In genomic region chr22:20703816-20704609, GRCh38 we compare ENCODE assay signal across 8 cellular contexts.
A peak's percentile ranks its signal among the peaks of the same experiment; 100 is the strongest.
DNase-seq lines count a peak whose midpoint lies in the region; ATAC-seq and TF ChIP-seq lines count a peak whose summit lies in the region.
"Not testable (repeated sequence)": the region's sequence is repeated elsewhere in the genome, so short reads cannot be mapped to it uniquely, and the experiment has no call there.

No MANE protein-coding gene starts in this region.

- not testable (repeated sequence) for ATAC-seq in DND-41 (ENCODE audit: insufficient read depth, low read depth)
- ATAC-seq in HG02840 (IDR thresholded peaks at IDR 0.05; ENCODE audit: low FRiP score, unreplicated experiment) (peak; percentile 0), body of pancreas (peak; percentile 3), heart right ventricle (peak in 2 of 8 donors; percentile 0 to 12)
- peak; percentile 8 for ATAC-seq in stimulated activated naive CD8-positive, alpha-beta T cell treated with anti-CD3 and anti-CD28 coated beads, Interleukin-15, amount 100 ng/mL, for 72 hours

- H3K4me3 Mint-ChIP-seq in activated CD4-positive, alpha-beta T cell treated with anti-CD3 and anti-CD28 coated beads, Interleukin-2, amount 10 ng/mL, durations not matched to agents 7 days and 5 days: peak overlapping the region; percentile 55
- peak overlapping the region; percentile 74 for H3K4me3 Mint-ChIP-seq in neural progenitor cell
- peak overlapping the region; percentile 53 to 76 for H3K4me3 Mint-ChIP-seq in stimulated activated naive CD8-positive, alpha-beta T cell treated with anti-CD3 and anti-CD28 coated beads, Interleukin-15, amount 100 ng/mL, for 72 hours

- DNase-seq in DND-41: not testable (repeated sequence)
- peak; percentile 40 for DNase-seq in NCI-H69 (lab: John Stamatoyannopoulos, UW)
- DNase-seq in activated CD4-positive, alpha-beta T cell treated with anti-CD3 and anti-CD28 coated beads, Interleukin-2, amount 10 ng/mL, durations not matched to agents 7 days and 5 days: peak; percentile 12
- peak; percentile 27 to 35 (median 34) for DNase-seq in body of pancreas
- peak in 1 of 2 donors; percentile 27 for DNase-seq in heart right ventricle
- DNase-seq in neural progenitor cell (ENCODE audit: low spot score): peak; percentile 56
- DNase-seq in stimulated activated naive CD8-positive, alpha-beta T cell treated with anti-CD3 and anti-CD28 coated beads, Interleukin-15, amount 100 ng/mL, for 72 hours: peak; percentile 28 to 46

- intact Hi-C loops in body of pancreas (cut with DNase I): loop anchor here (5.0 kb wide), 1 partner anchor 97 kb away; no protein-coding TSS in a partner anchor
- intact Hi-C loops in heart right ventricle (cut with DNase I): loop anchor here in 1 of 10 donors (10.0 kb wide), 1 partner anchor 139 kb away; no protein-coding TSS in a partner anchor

- H3K36me3 ChIP-seq in DND-41 (ENCODE audit: insufficient read depth, low read length); body of pancreas (replicated peaks in 1 of 2; ENCODE audit: insufficient read depth in 1 of 2, low read depth in 2 of 2); heart right ventricle; neural progenitor cell: not testable (repeated sequence)

- TF ChIP-seq POLR2A in body of pancreas (IDR thresholded peaks at IDR 0.05): not testable (repeated sequence)

- not testable (repeated sequence) for H3K9me3 Mint-ChIP-seq in activated CD4-positive, alpha-beta T cell treated with anti-CD3 and anti-CD28 coated beads, Interleukin-2, amount 10 ng/mL, durations not matched to agents 7 days and 5 days; neural progenitor cell; stimulated activated naive CD8-positive, alpha-beta T cell treated with anti-CD3 and anti-CD28 coated beads, Interleukin-15, amount 100 ng/mL, for 72 hours

- H2AFZ ChIP-seq in DND-41 (ENCODE audit: low read depth, low read length); neural progenitor cell (replicated peaks): not testable (repeated sequence)

- H3K4me1 ChIP-seq in DND-41 (ENCODE audit: insufficient read depth, low read length); neural progenitor cell: not testable (repeated sequence)
- H3K4me1 ChIP-seq in body of pancreas (peaks cover 10% of the 10 kb centered on the region), heart right ventricle (peaks cover 3 to 17% (median 9%) of the 10 kb centered on the region in 9 donors)

- H4K20me1 ChIP-seq in DND-41 (ENCODE audit: insufficient read depth, low read length); neural progenitor cell (ENCODE audit: low read depth): not testable (repeated sequence)

- not testable (repeated sequence) for H3K9me3 ChIP-seq in DND-41 (ENCODE audit: insufficient read depth, low read length, severe bottlenecking); body of pancreas; heart right ventricle; neural progenitor cell (ENCODE audit: low read depth)

- H3K27me3 Mint-ChIP-seq in activated CD4-positive, alpha-beta T cell treated with anti-CD3 and anti-CD28 coated beads, Interleukin-2, amount 10 ng/mL, durations not matched to agents 7 days and 5 days: peaks cover 11% of the 10 kb centered on the region
- peaks cover 13% of the 10 kb centered on the region for H3K27me3 Mint-ChIP-seq in neural progenitor cell (ENCODE audit: insufficient read depth, low read depth)
- peaks cover 15% of the 10 kb centered on the region for H3K27me3 Mint-ChIP-seq in stimulated activated naive CD8-positive, alpha-beta T cell treated with anti-CD3 and anti-CD28 coated beads, Interleukin-15, amount 100 ng/mL, for 72 hours

- H3F3A ChIP-seq in neural progenitor cell (ENCODE audit: low read depth): peaks cover 33% of the 10 kb centered on the region

- WGBS in body of pancreas, 2 donors: 1 to 3% methylated on average over 3 to 48 of the region's 79 CpGs
- WGBS in heart right ventricle, 2 donors: 1 to 2% methylated on average over 27 to 67 of the region's 79 CpGs

- H3K4me2 ChIP-seq in DND-41 (ENCODE audit: insufficient read depth, low read length) (peak overlapping the region; percentile 93), neural progenitor cell (peak overlapping the region; percentile 71)

- POLR2A ChIA-PET in activated CD4-positive, alpha-beta T cell treated with anti-CD3 and anti-CD28 coated beads, Interleukin-2, amount 10 ng/mL, durations not matched to agents 7 days and 5 days (lab: Charles Lee): not testable (repeated sequence)

- H3K4me1 Mint-ChIP-seq in activated CD4-positive, alpha-beta T cell treated with anti-CD3 and anti-CD28 coated beads, Interleukin-2, amount 10 ng/mL, durations not matched to agents 7 days and 5 days: peaks cover 14% of the 10 kb centered on the region
- H3K4me1 Mint-ChIP-seq in neural progenitor cell: not testable (repeated sequence)
- peaks cover 11% of the 10 kb centered on the region for H3K4me1 Mint-ChIP-seq in stimulated activated naive CD8-positive, alpha-beta T cell treated with anti-CD3 and anti-CD28 coated beads, Interleukin-15, amount 100 ng/mL, for 72 hours

- H3K9ac ChIP-seq in DND-41 (ENCODE audit: low read depth, low read length); neural progenitor cell: not testable (repeated sequence)

- H3K27ac ChIP-seq in DND-41 (ENCODE audit: low read length); body of pancreas; heart right ventricle; neural progenitor cell: not testable (repeated sequence)

- H3K27ac Mint-ChIP-seq in activated CD4-positive, alpha-beta T cell treated with anti-CD3 and anti-CD28 coated beads, Interleukin-2, amount 10 ng/mL, durations not matched to agents 7 days and 5 days; neural progenitor cell; stimulated activated naive CD8-positive, alpha-beta T cell treated with anti-CD3 and anti-CD28 coated beads, Interleukin-15, amount 100 ng/mL, for 72 hours: not testable (repeated sequence)

- H3K36me3 Mint-ChIP-seq in activated CD4-positive, alpha-beta T cell treated with anti-CD3 and anti-CD28 coated beads, Interleukin-2, amount 10 ng/mL, durations not matched to agents 7 days and 5 days (ENCODE audit: low read depth); neural progenitor cell: not testable (repeated sequence)

- H3K4me3 ChIP-seq in DND-41 (ENCODE audit: low read depth in 1 of 2, low read length in 2 of 2); body of pancreas: not testable (repeated sequence)
- H3K4me3 ChIP-seq in heart right ventricle: peak overlapping the region in 9 of 10 donors; percentile 56 to 86 (median 63)
- peak overlapping the region; percentile 38 for H3K4me3 ChIP-seq in neural progenitor cell

- TF ChIP-seq CTCF in DND-41 (IDR thresholded peaks at IDR 0.05; ENCODE audit: borderline replicate concordance, extremely low read depth, low read length, poor library complexity, severe bottlenecking); heart right ventricle (IDR thresholded peaks at IDR 0.05): not testable (repeated sequence)
- TF ChIP-seq CTCF in body of pancreas (IDR thresholded peaks at IDR 0.05) (peak in 2 of 7 experiments; percentile 29 to 39), neural progenitor cell (IDR thresholded peaks at IDR 0.05) (peak; percentile 22)

- not testable (repeated sequence) for H3K79me2 ChIP-seq in DND-41 (ENCODE audit: insufficient read depth, low read length); neural progenitor cell (ENCODE audit: low read depth)

- CTCF ChIA-PET in activated CD4-positive, alpha-beta T cell treated with anti-CD3 and anti-CD28 coated beads, Interleukin-2, amount 10 ng/mL, durations not matched to agents 7 days and 5 days (lab: Charles Lee): interaction anchor here (0.6 to 1.4 kb wide), 3 partner anchors 38 to 1076 kb away, joined by 3 to 5 read pairs (median 4); no protein-coding TSS in a partner anchor

- not testable (repeated sequence) for H3K27me3 ChIP-seq in DND-41 (ENCODE audit: insufficient read depth, low read length, poor library complexity); body of pancreas
- peaks cover 0 to 13% (median 0%) of the 10 kb centered on the region in 7 donors for H3K27me3 ChIP-seq in heart right ventricle
- H3K27me3 ChIP-seq in neural progenitor cell: peaks cover 26% of the 10 kb centered on the region
